ENCODE assay signal across 1 cellular context in genomic region chr19:47228168-47228936, GRCh38.
TF ChIP-seq lines count a peak whose summit lies in the region.

No MANE protein-coding gene starts in this region.

TF ChIP-seq in K562, 482 proteins besides CTCF, POLR2A, EP300 and RAD21 (continued from another document):
- no peak for TF ChIP-seq SFPQ (IDR thresholded peaks at IDR 0.05; ENCODE audit: low read depth, low read length)
- peak; percentile 33 for TF ChIP-seq CCNT2 (IDR thresholded peaks at IDR 0.05; ENCODE audit: borderline replicate concordance, extremely low read depth, insufficient read length, low read depth, low read length)
- peak; percentile 70 for TF ChIP-seq BHLHE40 (IDR thresholded peaks at IDR 0.05; ENCODE audit: low read length)
- 0 out of 2 replicates have a peak, but pooled peaks have one; percentile 15 for TF ChIP-seq THAP12 (CRISPR knock-in tag; IDR thresholded peaks at IDR 0.05)
- no peak for TF ChIP-seq NFATC3 (IDR thresholded peaks at IDR 0.05)
- no peak for TF ChIP-seq TEAD1 (CRISPR knock-in tag; IDR thresholded peaks at IDR 0.05)
- 0 out of 2 replicates have a peak, but pooled peaks have one; percentile 53 for TF ChIP-seq PREB (CRISPR knock-in tag; IDR thresholded peaks at IDR 0.05)
- no peak for TF ChIP-seq TFAM (CRISPR knock-in tag; conservative IDR thresholded peaks at IDR 0.05)
- no peak; the same call in 1 of the 2 replicates for TF ChIP-seq POLR2AphosphoS2 (IDR thresholded peaks at IDR 0.05; ENCODE audit: low read length)
- no peak for TF ChIP-seq GTF3C2 (IDR thresholded peaks at IDR 0.05; ENCODE audit: borderline replicate concordance, extremely low read depth, insufficient read length)
- TF ChIP-seq GTF2E2 (tag; IDR thresholded peaks at IDR 0.05), result no peak
